ENCODE assay signal across 1 cellular context in the genomic region with DNA sequence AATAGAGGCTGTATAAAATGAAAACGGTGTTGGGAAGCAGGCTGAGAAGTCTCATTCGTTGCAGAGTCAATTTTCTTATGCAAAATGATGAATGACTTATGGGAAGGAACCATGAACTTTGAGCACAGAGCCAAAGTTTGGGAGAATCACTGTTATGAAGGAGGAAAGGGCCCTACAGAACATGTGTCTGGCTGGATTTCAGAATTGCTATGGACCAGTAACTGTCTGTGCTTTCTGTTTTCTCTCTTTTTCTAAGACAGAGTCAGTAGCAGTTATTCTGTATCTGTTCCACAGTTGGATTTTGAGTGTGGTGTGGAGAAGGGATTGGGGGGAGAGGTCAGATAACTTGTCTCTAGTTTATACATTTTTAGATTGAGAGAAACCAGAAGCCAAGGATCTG.
A peak's percentile ranks its signal among the peaks of the same experiment; 100 is the strongest.
TF ChIP-seq lines count a peak whose summit lies in the region.

No MANE protein-coding gene starts in this region.

TF ChIP-seq in HCT116, 20 proteins besides CTCF, POLR2A, EP300 and RAD21:
- TF ChIP-seq, protein P1, sequence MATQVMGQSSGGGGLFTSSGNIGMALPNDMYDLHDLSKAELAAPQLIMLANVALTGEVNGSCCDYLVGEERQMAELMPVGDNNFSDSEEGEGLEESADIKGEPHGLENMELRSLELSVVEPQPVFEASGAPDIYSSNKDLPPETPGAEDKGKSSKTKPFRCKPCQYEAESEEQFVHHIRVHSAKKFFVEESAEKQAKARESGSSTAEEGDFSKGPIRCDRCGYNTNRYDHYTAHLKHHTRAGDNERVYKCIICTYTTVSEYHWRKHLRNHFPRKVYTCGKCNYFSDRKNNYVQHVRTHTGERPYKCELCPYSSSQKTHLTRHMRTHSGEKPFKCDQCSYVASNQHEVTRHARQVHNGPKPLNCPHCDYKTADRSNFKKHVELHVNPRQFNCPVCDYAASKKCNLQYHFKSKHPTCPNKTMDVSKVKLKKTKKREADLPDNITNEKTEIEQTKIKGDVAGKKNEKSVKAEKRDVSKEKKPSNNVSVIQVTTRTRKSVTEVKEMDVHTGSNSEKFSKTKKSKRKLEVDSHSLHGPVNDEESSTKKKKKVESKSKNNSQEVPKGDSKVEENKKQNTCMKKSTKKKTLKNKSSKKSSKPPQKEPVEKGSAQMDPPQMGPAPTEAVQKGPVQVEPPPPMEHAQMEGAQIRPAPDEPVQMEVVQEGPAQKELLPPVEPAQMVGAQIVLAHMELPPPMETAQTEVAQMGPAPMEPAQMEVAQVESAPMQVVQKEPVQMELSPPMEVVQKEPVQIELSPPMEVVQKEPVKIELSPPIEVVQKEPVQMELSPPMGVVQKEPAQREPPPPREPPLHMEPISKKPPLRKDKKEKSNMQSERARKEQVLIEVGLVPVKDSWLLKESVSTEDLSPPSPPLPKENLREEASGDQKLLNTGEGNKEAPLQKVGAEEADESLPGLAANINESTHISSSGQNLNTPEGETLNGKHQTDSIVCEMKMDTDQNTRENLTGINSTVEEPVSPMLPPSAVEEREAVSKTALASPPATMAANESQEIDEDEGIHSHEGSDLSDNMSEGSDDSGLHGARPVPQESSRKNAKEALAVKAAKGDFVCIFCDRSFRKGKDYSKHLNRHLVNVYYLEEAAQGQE (IDR thresholded peaks at IDR 0.05; ENCODE audit: low read depth): no peak
- peak; percentile 86 for TF ChIP-seq CBX3 (IDR thresholded peaks at IDR 0.05; ENCODE audit: low read depth)
- TF ChIP-seq EZH2 (IDR thresholded peaks at IDR 0.05): no peak
- no peak for TF ChIP-seq SIN3A (IDR thresholded peaks at IDR 0.05; ENCODE audit: low read depth)
TF ChIP-seq in HCT116: peak in this region for 1.
